8 cellular contexts compared by ENCODE assay signal in the genomic region with DNA sequence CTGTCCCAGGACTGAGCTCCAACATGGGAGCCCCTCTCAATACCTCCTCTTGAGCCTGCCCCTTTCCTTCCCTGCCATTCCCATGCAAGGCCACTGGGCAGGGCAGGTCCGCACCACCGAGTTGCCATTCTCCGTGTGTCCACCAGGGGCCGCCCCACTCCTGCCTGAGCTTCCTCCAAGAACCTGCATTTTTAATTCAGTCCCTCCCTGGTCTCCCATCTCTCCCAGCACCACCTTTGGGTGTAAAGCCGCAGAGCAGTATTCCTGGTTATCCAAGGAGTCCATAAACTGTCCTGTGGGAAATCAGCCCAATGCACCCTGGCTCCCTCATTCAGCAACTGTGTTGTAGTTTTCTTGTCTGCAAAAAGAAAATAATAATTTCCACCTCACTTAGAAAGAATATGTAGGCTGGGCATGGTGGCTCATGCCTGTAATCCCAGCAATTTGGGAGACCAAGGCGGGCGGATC. TPM values are rescaled to one million over a fixed set of nuclear protein-coding genes. Genes with fewer than 3 reads are reported as not detected.
DNase-seq lines count a peak whose midpoint lies in the region; ATAC-seq lines count a peak whose summit lies in the region.

No MANE protein-coding gene starts in this region.

- peak; percentile 81 for ATAC-seq in HG03280 (IDR thresholded peaks at IDR 0.05; ENCODE audit: unreplicated experiment)
- peak; percentile 96 for ATAC-seq in left lobe of liver
- ATAC-seq in HG03432 (IDR thresholded peaks at IDR 0.05; ENCODE audit: unreplicated experiment), result no peak

- peak; percentile 74 for DNase-seq in DMS114 treated with DMSO at 0.1 percent for 48 hours (lab: John Stamatoyannopoulos, UW; ENCODE audit: unreplicated experiment)
- peak; percentile 87 for DNase-seq in NCI-H526 treated with DMSO at 0.1 percent for 48 hours (lab: John Stamatoyannopoulos, UW)
- DNase-seq in activated CD4-positive, alpha-beta T cell treated with anti-CD3 and anti-CD28 coated beads for 48 hours, result peak; percentile 87
- DNase-seq in cerebellum (ENCODE audit: low spot score), result peak; percentile 87
- peak; percentile 89 for DNase-seq in left lobe of liver (ENCODE audit: low spot score)
- DNase-seq in stimulated activated CD4-positive, alpha-beta T cell treated with anti-CD3 and anti-CD28 coated beads, Interleukin-4, amount 100 ng/mL, for 24 hours, result peak; percentile 82

RNA-seq across cellular contexts. Expression of a gene that starts 15.9 kb away (rescaled TPM):
- total RNA-seq in cerebellum, result not detected
- not detected for total RNA-seq in left lobe of liver

RNA-seq across cellular contexts. Expression of a gene that starts 52.2 kb away (rescaled TPM):
- total RNA-seq in cerebellum (6.3 TPM), left lobe of liver (0.08 TPM)
